ENCODE assay signal across 20 cellular contexts in genomic region chr1:210482936-210483642, GRCh38.
"Had no signal": no experiment of that assay in that cellular context is flagged by ENCODE, and none has a peak within 500 bp of the region (broad histone marks: within the 10 kb centered on the region; RNA-seq: fewer than 3 reads in every experiment).

No MANE protein-coding gene starts in this region.

- H3K9me3 ChIP-seq: gastrocnemius medialis, neutrophil, psoas muscle, right atrium auricular region, suprapubic skin, transverse colon had no signal

- H3K36me3 ChIP-seq: gastrocnemius medialis, neutrophil, right atrium auricular region, suprapubic skin, transverse colon had no signal

- ATAC-seq: activated CD4-positive, alpha-beta T cell treated with anti-CD3 and anti-CD28 coated beads for 36 hours; activated CD8-positive, alpha-beta memory T cell treated with anti-CD3 and anti-CD28 coated beads, Interleukin-2, amount 10 ng/mL, durations not matched to agents 7 days and 5 days; activated CD8-positive, alpha-beta T cell treated with anti-CD3 and anti-CD28 coated beads, Interleukin-2, amount 10 ng/mL, durations not matched to agents 7 days and 5 days; gastrocnemius medialis; left ventricle myocardium superior; psoas muscle; stimulated activated naive B cell treated with anti-CD40 and anti-IgM and Interleukin-4, amounts not matched to agents 10 μg/mL and 1 μg/mL and 100 μg/mL, for 72 hours had no signal

- DNase-seq: activated CD4-positive, alpha-beta T cell treated with anti-CD3 and anti-CD28 coated beads for 36 hours; activated CD4-positive, CD25-positive, alpha-beta regulatory T cell; activated CD8-positive, alpha-beta memory T cell treated with anti-CD3 and anti-CD28 coated beads, Interleukin-2, amount 10 ng/mL, durations not matched to agents 7 days and 5 days; activated CD8-positive, alpha-beta T cell treated with anti-CD3 and anti-CD28 coated beads, Interleukin-2, amount 10 ng/mL, durations not matched to agents 7 days and 5 days; activated T-cell treated with anti-CD3 and anti-CD28 coated beads, Interleukin-2, amount 50 U/mL, for 48 hours; anterior cingulate cortex; dermis blood vessel endothelial cell; effector CD8-positive, alpha-beta T cell; gastrocnemius medialis; islet precursor cell; left ventricle myocardium superior; psoas muscle; stimulated activated CD4-positive, alpha-beta T cell treated with anti-CD3 and anti-CD28 coated beads, Interleukin-15, amount 100 ng/mL, for 24 hours; stimulated activated CD4-positive, alpha-beta T cell treated with anti-CD3 and anti-CD28 coated beads, Interleukin-2, amount 100 ng/mL, for 24 hours; stimulated activated naive B cell treated with anti-CD40 and anti-IgM and Interleukin-4, amounts not matched to agents 10 μg/mL and 1 μg/mL and 100 μg/mL, for 72 hours; transverse colon had no signal

- H3K27me3 ChIP-seq: gastrocnemius medialis, hepatocyte, neutrophil, right atrium auricular region, suprapubic skin, transverse colon had no signal

- H3K4me3 ChIP-seq: gastrocnemius medialis, hepatocyte, psoas muscle, right atrium auricular region, suprapubic skin, transverse colon had no signal

- H3K4me1 ChIP-seq: gastrocnemius medialis, psoas muscle, right atrium auricular region, suprapubic skin, transverse colon had no signal
